ENCODE assay signal across 1 cellular context in genomic region chr10:13062813-13063212, GRCh38.
TF ChIP-seq lines count a peak whose summit lies in the region.

No MANE protein-coding gene starts in this region.

TF ChIP-seq in K562, 482 proteins besides CTCF, POLR2A, EP300 and RAD21 (continued from another document and continues in another):
- peak; percentile 22 for TF ChIP-seq RBM25 (IDR thresholded peaks at IDR 0.05; ENCODE audit: low read depth, low read length, severe bottlenecking)
- TF ChIP-seq CTCFL (IDR thresholded peaks at IDR 0.05; ENCODE audit: borderline replicate concordance, insufficient read depth, low read depth, low read length, poor library complexity, severe bottlenecking) = no peak
- no peak for TF ChIP-seq FOXO4 (CRISPR knock-in tag; IDR thresholded peaks at IDR 0.05)
- no peak for TF ChIP-seq MBD2 (IDR thresholded peaks at IDR 0.05; ENCODE audit: borderline replicate concordance, low read depth)
- no peak for TF ChIP-seq CHD7 (IDR thresholded peaks at IDR 0.05; ENCODE audit: low read depth, low read length)
- TF ChIP-seq PRDM10 (IDR thresholded peaks at IDR 0.05; ENCODE audit: partially characterized antibody) = peak; percentile 78
- no peak for TF ChIP-seq MLLT1 (IDR thresholded peaks at IDR 0.05)
- TF ChIP-seq RERE (CRISPR knock-in tag; IDR thresholded peaks at IDR 0.05; ENCODE audit: borderline replicate concordance) = no peak
- TF ChIP-seq CEBPB (tag; IDR thresholded peaks at IDR 0.05) = no peak
- TF ChIP-seq PHF21A (IDR thresholded peaks at IDR 0.05; ENCODE audit: borderline replicate concordance, low read depth) = no peak
- peak; percentile 69 for TF ChIP-seq C11orf30 (IDR thresholded peaks at IDR 0.05; ENCODE audit: low read depth)
- TF ChIP-seq CC2D1A (IDR thresholded peaks at IDR 0.05) = peak; percentile 64; the same call in 1 of the 2 replicates
- TF ChIP-seq YY1 (IDR thresholded peaks at IDR 0.05; ENCODE audit: borderline replicate concordance in 1 of 3, control insufficient read depth in 1 of 3, extremely low read depth in 1 of 3, insufficient read depth in 3 of 3, insufficient read length in 1 of 3, insufficient replicate concordance in 2 of 3, low read depth in 1 of 3, low read length in 2 of 3) = no peak
- TF ChIP-seq ZNF133 (CRISPR knock-in tag; IDR thresholded peaks at IDR 0.05) = no peak
- no peak for TF ChIP-seq ZNF398 (CRISPR knock-in tag; IDR thresholded peaks at IDR 0.05)
- TF ChIP-seq ZNF212 (CRISPR knock-in tag; IDR thresholded peaks at IDR 0.05) = no peak
- TF ChIP-seq BRF2 (IDR thresholded peaks at IDR 0.05; ENCODE audit: borderline replicate concordance, insufficient read depth, insufficient read length) = no peak
